ENCODE assay signal across 36 cellular contexts in genomic region chr21:30058928-30059327, GRCh38.
"Had no signal": no experiment of that assay in that cellular context is flagged by ENCODE, and none has a peak within 500 bp of the region (broad histone marks: within the 10 kb centered on the region; RNA-seq: fewer than 3 reads in every experiment).

No MANE protein-coding gene starts in this region.

- ATAC-seq: activated CD4-positive, CD25-positive, alpha-beta regulatory T cell treated with anti-CD3 and anti-CD28 coated beads, Interleukin-2, amount 50 U/mL, for 24 hours; body of pancreas; gastroesophageal sphincter; left lobe of liver; naive thymus-derived CD4-positive, alpha-beta T cell; stimulated activated naive B cell treated with anti-CD40 and anti-IgM and Interleukin-4, amounts not matched to agents 10 μg/mL and 1 μg/mL and 100 μg/mL, for 72 hours had no signal

- H3K4me3 Mint-ChIP-seq: activated naive CD8-positive, alpha-beta T cell; immature natural killer cell; mesothelial cell of epicardium; naive thymus-derived CD4-positive, alpha-beta T cell; stimulated activated naive B cell treated with anti-CD40 and anti-IgM and Interleukin-4, amounts not matched to agents 10 μg/mL and 1 μg/mL and 100 μg/mL, for 72 hours; T-helper 2 cell treated with Interferon-gamma antibody and Interleukin-4, amounts not matched to agents 5 μg/mL and 100 μg/mL, for 36 hours had no signal

- H3K36me3 Mint-ChIP-seq: activated naive CD8-positive, alpha-beta T cell; immature natural killer cell; mesothelial cell of epicardium; naive thymus-derived CD4-positive, alpha-beta T cell; stimulated activated naive B cell treated with anti-CD40 and anti-IgM and Interleukin-4, amounts not matched to agents 10 μg/mL and 1 μg/mL and 100 μg/mL, for 72 hours had no signal

- H3K27me3 ChIP-seq: adrenal gland, body of pancreas, cardiac muscle cell, dorsolateral prefrontal cortex, gastroesophageal sphincter, ovary, sigmoid colon, stomach, tibial artery had no signal

- H3K4me1 ChIP-seq: adrenal gland, body of pancreas, gastroesophageal sphincter, prostate gland, sigmoid colon, stomach, tibial artery had no signal

- H3K9me3 Mint-ChIP-seq: T-helper 2 cell treated with Interferon-gamma antibody and Interleukin-4, amounts not matched to agents 5 μg/mL and 100 μg/mL, for 36 hours had no signal

- H3K9me3 ChIP-seq: adrenal gland, body of pancreas, gastroesophageal sphincter, ovary, prostate gland, sigmoid colon, stomach, tibial artery had no signal

- H3K27ac Mint-ChIP-seq: activated naive CD8-positive, alpha-beta T cell; immature natural killer cell; mesothelial cell of epicardium; naive thymus-derived CD4-positive, alpha-beta T cell; stimulated activated naive B cell treated with anti-CD40 and anti-IgM and Interleukin-4, amounts not matched to agents 10 μg/mL and 1 μg/mL and 100 μg/mL, for 72 hours; T-helper 2 cell treated with Interferon-gamma antibody and Interleukin-4, amounts not matched to agents 5 μg/mL and 100 μg/mL, for 36 hours had no signal

- H3K4me1 Mint-ChIP-seq: immature natural killer cell; naive thymus-derived CD4-positive, alpha-beta T cell; stimulated activated naive B cell treated with anti-CD40 and anti-IgM and Interleukin-4, amounts not matched to agents 10 μg/mL and 1 μg/mL and 100 μg/mL, for 72 hours had no signal

- H3K4me3 ChIP-seq: adrenal gland, body of pancreas, cardiac muscle cell, coronary artery, dorsolateral prefrontal cortex, gastroesophageal sphincter, ovary, prostate gland, sigmoid colon, stomach, tibial artery had no signal

- DNase-seq: activated CD4-positive, alpha-beta T cell treated with anti-CD3 and anti-CD28 coated beads for 48 hours; activated CD4-positive, alpha-beta T cell treated with anti-CD3 and anti-CD28 coated beads, Interleukin-2, amount 50 U/mL, for 48 hours; activated CD8-positive, alpha-beta memory T cell treated with anti-CD3 and anti-CD28 coated beads for 24 hours; activated effector memory CD4-positive, alpha-beta T cell treated with Interleukin-2 at 50 U/mL for 16 hours; activated naive CD4-positive, alpha-beta T cell treated with Interleukin-2 at 50 U/mL for 16 hours; adrenal gland; aorta; body of pancreas; cerebellar nuclear complex; dorsolateral prefrontal cortex; effector memory CD4-positive, alpha-beta T cell; erythroblast; head of caudate nucleus; hypothalamus; immature natural killer cell; naive thymus-derived CD4-positive, alpha-beta T cell; ovary; retina; sigmoid colon; small intestine; stimulated activated CD4-positive, alpha-beta T cell treated with anti-CD3 and anti-CD28 coated beads, Interleukin-4, amount 100 ng/mL, for 4 hours; stimulated activated CD8-positive, alpha-beta memory T cell treated with anti-CD3 and anti-CD28 coated beads, Interleukin-4, amount 100 ng/mL, for 48 hours; stimulated activated naive B cell treated with anti-CD40 and anti-IgM and Interleukin-4, amounts not matched to agents 10 μg/mL and 1 μg/mL and 100 μg/mL, for 72 hours; stomach; T-helper 1 cell; tibial artery; WERI-Rb-1 had no signal

- H3K27ac ChIP-seq: adrenal gland, body of pancreas, cardiac muscle cell, coronary artery, dorsolateral prefrontal cortex, gastroesophageal sphincter, ovary, prostate gland, sigmoid colon, stomach, tibial artery had no signal

- H3K36me3 ChIP-seq: adrenal gland, cardiac muscle cell, gastroesophageal sphincter, ovary, prostate gland, sigmoid colon, stomach, tibial artery, WERI-Rb-1 had no signal

- FAIRE-seq: small intestine had no signal
